1 cellular context compared by ENCODE assay signal in the genomic region with DNA sequence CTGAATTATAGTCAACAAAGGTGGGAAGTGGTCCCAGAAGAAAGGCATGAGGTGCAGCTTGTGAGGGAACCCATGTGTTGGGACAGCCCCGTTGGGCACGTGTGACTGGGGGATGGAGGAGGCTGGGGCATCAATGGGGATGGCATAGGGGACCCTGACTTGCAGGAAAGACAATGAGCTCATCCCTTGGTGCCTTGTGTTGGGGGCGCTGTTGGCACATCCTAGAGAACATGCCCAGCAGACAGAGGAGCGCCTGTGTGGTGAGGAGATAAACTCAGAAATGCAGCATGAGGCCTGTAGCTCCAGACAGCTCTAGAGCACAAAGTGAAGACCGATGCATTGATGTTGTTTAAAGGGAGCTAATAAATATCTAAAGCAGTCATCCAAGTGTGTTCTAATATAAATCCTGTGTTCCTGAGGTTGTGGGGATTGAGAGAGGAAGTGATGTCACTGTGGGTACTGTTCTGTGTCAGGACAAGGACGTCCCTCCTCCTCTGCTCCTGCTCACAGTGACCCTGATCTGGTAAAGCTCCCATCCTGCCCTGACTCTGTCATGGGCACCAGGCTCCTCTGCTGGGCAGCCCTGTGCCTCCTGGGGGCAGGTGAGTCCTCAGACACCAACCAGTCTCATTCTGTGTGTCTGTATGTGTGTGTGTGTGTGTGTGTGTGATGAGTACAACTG.
TF ChIP-seq lines count a peak whose summit lies in the region.

No MANE protein-coding gene starts in this region.

TF ChIP-seq in GM23338, 12 proteins besides CTCF, POLR2A, EP300 and RAD21 (continued from another document):
- TF ChIP-seq, protein P1, sequence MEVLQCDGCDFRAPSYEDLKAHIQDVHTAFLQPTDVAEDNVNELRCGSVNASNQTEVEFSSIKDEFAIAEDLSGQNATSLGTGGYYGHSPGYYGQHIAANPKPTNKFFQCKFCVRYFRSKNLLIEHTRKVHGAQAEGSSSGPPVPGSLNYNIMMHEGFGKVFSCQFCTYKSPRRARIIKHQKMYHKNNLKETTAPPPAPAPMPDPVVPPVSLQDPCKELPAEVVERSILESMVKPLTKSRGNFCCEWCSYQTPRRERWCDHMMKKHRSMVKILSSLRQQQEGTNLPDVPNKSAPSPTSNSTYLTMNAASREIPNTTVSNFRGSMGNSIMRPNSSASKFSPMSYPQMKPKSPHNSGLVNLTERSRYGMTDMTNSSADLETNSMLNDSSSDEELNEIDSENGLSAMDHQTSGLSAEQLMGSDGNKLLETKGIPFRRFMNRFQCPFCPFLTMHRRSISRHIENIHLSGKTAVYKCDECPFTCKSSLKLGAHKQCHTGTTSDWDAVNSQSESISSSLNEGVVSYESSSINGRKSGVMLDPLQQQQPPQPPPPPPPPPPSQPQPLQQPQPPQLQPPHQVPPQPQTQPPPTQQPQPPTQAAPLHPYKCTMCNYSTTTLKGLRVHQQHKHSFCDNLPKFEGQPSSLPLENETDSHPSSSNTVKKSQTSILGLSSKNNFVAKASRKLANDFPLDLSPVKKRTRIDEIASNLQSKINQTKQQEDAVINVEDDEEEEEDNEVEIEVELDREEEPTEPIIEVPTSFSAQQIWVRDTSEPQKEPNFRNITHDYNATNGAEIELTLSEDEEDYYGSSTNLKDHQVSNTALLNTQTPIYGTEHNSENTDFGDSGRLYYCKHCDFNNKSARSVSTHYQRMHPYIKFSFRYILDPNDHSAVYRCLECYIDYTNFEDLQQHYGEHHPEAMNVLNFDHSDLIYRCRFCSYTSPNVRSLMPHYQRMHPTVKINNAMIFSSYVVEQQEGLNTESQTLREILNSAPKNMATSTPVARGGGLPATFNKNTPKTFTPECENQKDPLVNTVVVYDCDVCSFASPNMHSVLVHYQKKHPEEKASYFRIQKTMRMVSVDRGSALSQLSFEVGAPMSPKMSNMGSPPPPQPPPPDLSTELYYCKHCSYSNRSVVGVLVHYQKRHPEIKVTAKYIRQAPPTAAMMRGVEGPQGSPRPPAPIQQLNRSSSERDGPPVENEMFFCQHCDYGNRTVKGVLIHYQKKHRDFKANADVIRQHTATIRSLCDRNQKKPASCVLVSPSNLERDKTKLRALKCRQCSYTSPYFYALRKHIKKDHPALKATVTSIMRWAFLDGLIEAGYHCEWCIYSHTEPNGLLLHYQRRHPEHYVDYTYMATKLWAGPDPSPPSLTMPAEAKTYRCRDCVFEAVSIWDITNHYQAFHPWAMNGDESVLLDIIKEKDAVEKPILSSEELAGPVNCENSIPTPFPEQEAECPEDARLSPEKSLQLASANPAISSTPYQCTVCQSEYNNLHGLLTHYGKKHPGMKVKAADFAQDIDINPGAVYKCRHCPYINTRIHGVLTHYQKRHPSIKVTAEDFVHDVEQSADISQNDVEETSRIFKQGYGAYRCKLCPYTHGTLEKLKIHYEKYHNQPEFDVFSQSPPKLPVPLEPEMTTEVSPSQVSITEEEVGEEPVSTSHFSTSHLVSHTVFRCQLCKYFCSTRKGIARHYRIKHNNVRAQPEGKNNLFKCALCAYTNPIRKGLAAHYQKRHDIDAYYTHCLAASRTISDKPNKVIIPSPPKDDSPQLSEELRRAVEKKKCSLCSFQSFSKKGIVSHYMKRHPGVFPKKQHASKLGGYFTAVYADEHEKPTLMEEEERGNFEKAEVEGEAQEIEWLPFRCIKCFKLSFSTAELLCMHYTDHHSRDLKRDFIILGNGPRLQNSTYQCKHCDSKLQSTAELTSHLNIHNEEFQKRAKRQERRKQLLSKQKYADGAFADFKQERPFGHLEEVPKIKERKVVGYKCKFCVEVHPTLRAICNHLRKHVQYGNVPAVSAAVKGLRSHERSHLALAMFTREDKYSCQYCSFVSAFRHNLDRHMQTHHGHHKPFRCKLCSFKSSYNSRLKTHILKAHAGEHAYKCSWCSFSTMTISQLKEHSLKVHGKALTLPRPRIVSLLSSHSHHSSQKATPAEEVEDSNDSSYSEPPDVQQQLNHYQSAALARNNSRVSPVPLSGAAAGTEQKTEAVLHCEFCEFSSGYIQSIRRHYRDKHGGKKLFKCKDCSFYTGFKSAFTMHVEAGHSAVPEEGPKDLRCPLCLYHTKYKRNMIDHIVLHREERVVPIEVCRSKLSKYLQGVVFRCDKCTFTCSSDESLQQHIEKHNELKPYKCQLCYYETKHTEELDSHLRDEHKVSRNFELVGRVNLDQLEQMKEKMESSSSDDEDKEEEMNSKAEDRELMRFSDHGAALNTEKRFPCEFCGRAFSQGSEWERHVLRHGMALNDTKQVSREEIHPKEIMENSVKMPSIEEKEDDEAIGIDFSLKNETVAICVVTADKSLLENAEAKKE (CRISPR knock-in tag; IDR thresholded peaks at IDR 0.05): no peak
- TF ChIP-seq, protein P2, sequence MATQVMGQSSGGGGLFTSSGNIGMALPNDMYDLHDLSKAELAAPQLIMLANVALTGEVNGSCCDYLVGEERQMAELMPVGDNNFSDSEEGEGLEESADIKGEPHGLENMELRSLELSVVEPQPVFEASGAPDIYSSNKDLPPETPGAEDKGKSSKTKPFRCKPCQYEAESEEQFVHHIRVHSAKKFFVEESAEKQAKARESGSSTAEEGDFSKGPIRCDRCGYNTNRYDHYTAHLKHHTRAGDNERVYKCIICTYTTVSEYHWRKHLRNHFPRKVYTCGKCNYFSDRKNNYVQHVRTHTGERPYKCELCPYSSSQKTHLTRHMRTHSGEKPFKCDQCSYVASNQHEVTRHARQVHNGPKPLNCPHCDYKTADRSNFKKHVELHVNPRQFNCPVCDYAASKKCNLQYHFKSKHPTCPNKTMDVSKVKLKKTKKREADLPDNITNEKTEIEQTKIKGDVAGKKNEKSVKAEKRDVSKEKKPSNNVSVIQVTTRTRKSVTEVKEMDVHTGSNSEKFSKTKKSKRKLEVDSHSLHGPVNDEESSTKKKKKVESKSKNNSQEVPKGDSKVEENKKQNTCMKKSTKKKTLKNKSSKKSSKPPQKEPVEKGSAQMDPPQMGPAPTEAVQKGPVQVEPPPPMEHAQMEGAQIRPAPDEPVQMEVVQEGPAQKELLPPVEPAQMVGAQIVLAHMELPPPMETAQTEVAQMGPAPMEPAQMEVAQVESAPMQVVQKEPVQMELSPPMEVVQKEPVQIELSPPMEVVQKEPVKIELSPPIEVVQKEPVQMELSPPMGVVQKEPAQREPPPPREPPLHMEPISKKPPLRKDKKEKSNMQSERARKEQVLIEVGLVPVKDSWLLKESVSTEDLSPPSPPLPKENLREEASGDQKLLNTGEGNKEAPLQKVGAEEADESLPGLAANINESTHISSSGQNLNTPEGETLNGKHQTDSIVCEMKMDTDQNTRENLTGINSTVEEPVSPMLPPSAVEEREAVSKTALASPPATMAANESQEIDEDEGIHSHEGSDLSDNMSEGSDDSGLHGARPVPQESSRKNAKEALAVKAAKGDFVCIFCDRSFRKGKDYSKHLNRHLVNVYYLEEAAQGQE (IDR thresholded peaks at IDR 0.05; ENCODE audit: unreplicated experiment): no peak
- TF ChIP-seq EZH2phosphoT487 (IDR thresholded peaks at IDR 0.05; ENCODE audit: unreplicated experiment) (no peak), JUNB (IDR thresholded peaks at IDR 0.05; ENCODE audit: unreplicated experiment) (no peak), NANOG (IDR thresholded peaks at IDR 0.05; ENCODE audit: borderline replicate concordance) (no peak), ZNF114 (CRISPR knock-in tag; IDR thresholded peaks at IDR 0.05) (no peak), POLR2AphosphoS5 (IDR thresholded peaks at IDR 0.05; ENCODE audit: low read depth) (no peak), EZH2 (IDR thresholded peaks at IDR 0.05; ENCODE audit: low read depth, unreplicated experiment) (no peak), CREB1 (CRISPR knock-in tag; IDR thresholded peaks at IDR 0.05; ENCODE audit: low read depth) (no peak), ZNF331 (CRISPR knock-in tag; IDR thresholded peaks at IDR 0.05; ENCODE audit: low read depth) (no peak)
- TF ChIP-seq, protein P3, sequence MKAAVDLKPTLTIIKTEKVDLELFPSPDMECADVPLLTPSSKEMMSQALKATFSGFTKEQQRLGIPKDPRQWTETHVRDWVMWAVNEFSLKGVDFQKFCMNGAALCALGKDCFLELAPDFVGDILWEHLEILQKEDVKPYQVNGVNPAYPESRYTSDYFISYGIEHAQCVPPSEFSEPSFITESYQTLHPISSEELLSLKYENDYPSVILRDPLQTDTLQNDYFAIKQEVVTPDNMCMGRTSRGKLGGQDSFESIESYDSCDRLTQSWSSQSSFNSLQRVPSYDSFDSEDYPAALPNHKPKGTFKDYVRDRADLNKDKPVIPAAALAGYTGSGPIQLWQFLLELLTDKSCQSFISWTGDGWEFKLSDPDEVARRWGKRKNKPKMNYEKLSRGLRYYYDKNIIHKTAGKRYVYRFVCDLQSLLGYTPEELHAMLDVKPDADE (IDR thresholded peaks at IDR 0.05): no peak
